In genomic region chr10:42552188-42553063, GRCh38 we compare ENCODE assay signal across 8 cellular contexts.
DNase-seq lines count a peak whose midpoint lies in the region; FAIRE-seq and TF ChIP-seq lines count a peak whose summit lies in the region.

No MANE protein-coding gene starts in this region.

- H3K36me3 ChIP-seq in SJSA1, result no peaks in the 10 kb centered on the region
- H3K36me3 ChIP-seq in neuron (ENCODE audit: insufficient read depth, low read length), result no peaks in the 10 kb centered on the region

- FAIRE-seq in frontal cortex (lab: Jason Lieb, UNC), result peak; percentile 64

- TF ChIP-seq CTCF in HFF-Myc (IDR thresholded peaks at IDR 0.05; ENCODE audit: low read depth, low read length, missing control alignments), result no peak

- no peaks in the 10 kb centered on the region for H3K27me3 ChIP-seq in SJSA1 (replicated peaks)
- no peaks in the 10 kb centered on the region for H3K27me3 ChIP-seq in neuron (ENCODE audit: insufficient read depth, low read length)

- no peak overlapping the region for H3K27ac ChIP-seq in SJSA1

- H2AFZ ChIP-seq in neuron (ENCODE audit: low read depth, low read length), result peak overlapping the region; percentile 93

- H3K9me3 ChIP-seq in SJSA1 (replicated peaks) (no peaks in the 10 kb centered on the region; the same call in 1 of the 2 replicates), neuron (ENCODE audit: low read length) (no peaks in the 10 kb centered on the region)

- peak overlapping the region; percentile 92 for H3K27ac Mint-ChIP-seq in activated naive CD4-positive, alpha-beta T cell treated with anti-CD3 and anti-CD28 coated beads for 36 hours

- peaks cover 5% of the 10 kb centered on the region for H3K9me3 Mint-ChIP-seq in activated naive CD4-positive, alpha-beta T cell treated with anti-CD3 and anti-CD28 coated beads for 36 hours

- H3K4me3 ChIP-seq in HFF-Myc (replicated peaks; ENCODE audit: low read depth, low read length) (peak overlapping the region; percentile 87), SJSA1 (peak overlapping the region; percentile 64), neuron (ENCODE audit: low read length) (peak overlapping the region; percentile 88)

- H3K36me3 Mint-ChIP-seq in activated naive CD4-positive, alpha-beta T cell treated with anti-CD3 and anti-CD28 coated beads for 36 hours (ENCODE audit: low read depth), result peaks cover 36% of the 10 kb centered on the region

- no peaks in the 10 kb centered on the region for H3K27me3 Mint-ChIP-seq in activated naive CD4-positive, alpha-beta T cell treated with anti-CD3 and anti-CD28 coated beads for 36 hours (ENCODE audit: low read depth)

- peak overlapping the region; percentile 87 for H3K4me3 Mint-ChIP-seq in activated naive CD4-positive, alpha-beta T cell treated with anti-CD3 and anti-CD28 coated beads for 36 hours

- H3K4me1 ChIP-seq in SJSA1 (replicated peaks) (peaks cover 10% of the 10 kb centered on the region), neuron (ENCODE audit: insufficient read depth, low read length) (peaks cover 9% of the 10 kb centered on the region)

- DNase-seq in GM03348 (ENCODE audit: low spot score) (peak; percentile 95), HFF-Myc (ENCODE audit: extremely low read depth, low read depth) (peak; percentile 92), MV-4-11 (lab: John Stamatoyannopoulos, UW) (peak; percentile 97), SJSA1 (ENCODE audit: low read depth in 1 of 2, low spot score in 2 of 2) (peak; percentile 92 to 95), frontal cortex (ENCODE audit: low spot score in 2 of 2) (peak; percentile 78 to 88), stromal cell of bone marrow (ENCODE audit: low read depth) (peak; percentile 98)
- peak; percentile 97 for DNase-seq in activated naive CD4-positive, alpha-beta T cell treated with anti-CD3 and anti-CD28 coated beads for 36 hours

- intact Hi-C loops in activated naive CD4-positive, alpha-beta T cell treated with anti-CD3 and anti-CD28 coated beads for 36 hours (cut with micrococcal nuclease), result loop anchor here (1.0 to 10.0 kb wide), 5 partner anchors 86 to 1432 kb away; partner anchors contain the start of genes BMS1, CSGALNACT2 and ZNF33B

- peaks cover 36% of the 10 kb centered on the region for H3K4me1 Mint-ChIP-seq in activated naive CD4-positive, alpha-beta T cell treated with anti-CD3 and anti-CD28 coated beads for 36 hours (ENCODE audit: low read depth)

- CTCF ChIA-PET in activated naive CD4-positive, alpha-beta T cell treated with anti-CD3 and anti-CD28 coated beads for 36 hours (lab: Charles Lee), result no interaction called here
